15 cellular contexts compared by ENCODE assay signal in the genomic region with DNA sequence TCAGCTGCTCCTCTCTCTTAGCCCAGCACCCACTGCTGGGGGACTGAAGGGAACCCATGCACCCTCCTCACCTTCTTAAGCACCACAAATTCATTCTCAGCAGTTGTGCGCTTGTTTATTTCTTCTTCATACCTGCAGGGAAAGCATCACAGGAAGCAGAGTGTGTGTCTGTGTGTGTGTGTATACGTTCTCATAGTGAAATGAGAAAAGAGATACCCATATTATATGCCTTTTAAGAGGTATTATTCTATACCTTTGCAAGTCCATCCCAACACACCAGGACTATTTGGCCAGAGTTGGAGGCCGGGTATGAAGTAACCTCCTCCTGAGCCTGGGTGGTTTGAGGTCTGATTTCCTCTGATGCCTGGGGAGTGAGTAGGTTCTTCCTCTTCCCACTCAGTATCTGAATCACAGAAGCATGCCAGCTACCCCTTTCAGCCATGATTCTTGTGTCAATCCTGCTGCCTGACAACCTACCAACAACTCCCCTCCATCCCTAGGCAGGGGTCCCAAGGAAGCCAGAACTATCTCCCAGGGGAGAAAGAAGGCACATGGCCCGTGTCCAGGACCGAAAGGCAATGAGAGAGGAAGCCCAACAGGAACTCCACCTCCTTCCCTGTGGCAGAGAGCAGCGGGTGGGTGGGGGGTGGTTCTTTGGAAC. TPM values are rescaled to one million over a fixed set of nuclear protein-coding genes. Genes with fewer than 3 reads are reported as not detected.
DNase-seq lines count a peak whose midpoint lies in the region; ATAC-seq and TF ChIP-seq lines count a peak whose summit lies in the region.
"Had no signal": no experiment of that assay in that cellular context is flagged by ENCODE, and none has a peak within 500 bp of the region (broad histone marks: within the 10 kb centered on the region; RNA-seq: fewer than 3 reads in every experiment).

No MANE protein-coding gene starts in this region.

- peak overlapping the region; percentile 89 to 99 for H3K27ac Mint-ChIP-seq in T-cell

- no peak overlapping the region for H3K27ac ChIP-seq in right atrium auricular region
- peak overlapping the region; percentile 86 for H3K27ac ChIP-seq in thymus (ENCODE audit: low read depth)
- no peak overlapping the region for H3K27ac ChIP-seq in SJCRH30
- H3K27ac ChIP-seq: left ventricle myocardium inferior, spleen had no signal

- ATAC-seq in Right ventricle myocardium inferior = no peak
- ATAC-seq in T-cell (replicated peaks in 1 of 4) = peak; percentile 29 to 42 (median 38)

- DNase-seq in right atrium auricular region (ENCODE audit: low spot score) (peak; percentile 40), Right ventricle myocardium inferior (ENCODE audit: missing footprints) (no peak), T-cell (peak in 9 of 34 experiments; percentile 10 to 58 (median 29)), amniotic epithelial cell (ENCODE audit: low read depth) (peak; percentile 20), NCI-H446 (lab: John Stamatoyannopoulos, UW) (no peak), SJCRH30 (no peak), foreskin fibroblast (no peak)
- DNase-seq: effector CD8-positive, alpha-beta T cell; left ventricle myocardium inferior; NCI-H1092 treated with DMSO at 0.1 percent for 48 hours; NCI-H524; spleen had no signal

- no peaks in the 10 kb centered on the region for H3K9me3 Mint-ChIP-seq in T-cell

- H3K4me1 Mint-ChIP-seq in T-cell = peaks cover 78 to 95% (median 82%) of the 10 kb centered on the region in 3 donors

- WGBS in thymus = 33% methylated on average over 6 of the region's 6 CpGs

- H3K4me3 Mint-ChIP-seq in T-cell = peak overlapping the region; percentile 1 to 67 (median 62)

- H3K9me3 ChIP-seq in right atrium auricular region = no peaks in the 10 kb centered on the region
- H3K9me3 ChIP-seq in thymus (ENCODE audit: control insufficient read depth) = no peaks in the 10 kb centered on the region
- H3K9me3 ChIP-seq in SJCRH30 (replicated peaks) = no peaks in the 10 kb centered on the region
- H3K9me3 ChIP-seq: left ventricle myocardium inferior, spleen had no signal

- CTCF ChIA-PET in T-cell (lab: Charles Lee) = no interaction called here

- no peaks in the 10 kb centered on the region for H3K4me1 ChIP-seq in right atrium auricular region
- H3K4me1 ChIP-seq in thymus (ENCODE audit: control insufficient read depth, insufficient read depth, low read length) = peaks cover 15% of the 10 kb centered on the region
- H3K4me1 ChIP-seq in SJCRH30 = no peaks in the 10 kb centered on the region
- H3K4me1 ChIP-seq: left ventricle myocardium inferior had no signal

- POLR2A ChIA-PET in T-cell (lab: Charles Lee) = interaction anchor here in 1 of 2 donors (0.7 kb wide), 1 partner anchor 14 kb away, joined by 12 read pairs; no protein-coding TSS in a partner anchor

- TF ChIP-seq CTCF in right atrium auricular region (IDR thresholded peaks at IDR 0.05) = no peak
- no peak for TF ChIP-seq CTCF in foreskin fibroblast (IDR thresholded peaks at IDR 0.05; ENCODE audit: low read depth, low read length)

- intact Hi-C loops in Right ventricle myocardium inferior (cut with DNase I) = no loop called here

- peaks cover 4% of the 10 kb centered on the region for H3K36me3 Mint-ChIP-seq in T-cell

- peaks cover 0 to 4% of the 10 kb centered on the region in 2 donors for H3K27me3 Mint-ChIP-seq in T-cell

- H3K4me3 ChIP-seq in right atrium auricular region (no peak overlapping the region), thymus (ENCODE audit: low read length) (no peak overlapping the region), SJCRH30 (no peak overlapping the region), foreskin fibroblast (ENCODE audit: low read depth in 1 of 2, low read length in 2 of 2) (no peak overlapping the region)
- H3K4me3 ChIP-seq: left ventricle myocardium inferior, spleen had no signal

- H3K27me3 ChIP-seq in right atrium auricular region = peaks cover 0 to 5% of the 10 kb centered on the region in 2 donors
- H3K27me3 ChIP-seq in thymus (ENCODE audit: control insufficient read depth, insufficient read depth) = no peaks in the 10 kb centered on the region
- peaks cover 12% of the 10 kb centered on the region; the same call in 1 of the 2 replicates for H3K27me3 ChIP-seq in SJCRH30

- H3K36me3 ChIP-seq in right atrium auricular region = no peaks in the 10 kb centered on the region
- H3K36me3 ChIP-seq in thymus (ENCODE audit: control insufficient read depth, insufficient read depth) = no peaks in the 10 kb centered on the region
- H3K36me3 ChIP-seq in SJCRH30 = no peaks in the 10 kb centered on the region
- H3K36me3 ChIP-seq: left ventricle myocardium inferior, spleen had no signal

RNA-seq across cellular contexts. Expression of a gene that starts 3.0 kb away (rescaled TPM):
- total RNA-seq in right atrium auricular region (not detected), Right ventricle myocardium inferior (not detected), T-cell (10 to 100 TPM in 3 of 5 donors, 1 to 10 TPM in 2; 6.8 to 37.9 (median 21.9) TPM)
- polyA plus RNA-seq in thymus = 1.9 TPM
- total RNA-seq in SJCRH30 (2014; rRNA removed; shearing (Covaris generic)) = not detected in 2 replicates
- total RNA-seq: HT-29, left ventricle myocardium inferior had no signal
- polyA plus RNA-seq: BJ had no signal

RNA-seq across cellular contexts. Expression of a gene that starts 14.1 kb away (rescaled TPM):
- not detected for total RNA-seq in right atrium auricular region
- not detected for total RNA-seq in Right ventricle myocardium inferior
- total RNA-seq in T-cell = 10 to 100 TPM; 10.1 to 52.7 (median 28.7) TPM
- polyA plus RNA-seq in thymus = 12.0 TPM
- not detected in 2 replicates for total RNA-seq in SJCRH30 (2014; rRNA removed; shearing (Covaris generic))
- total RNA-seq: HT-29, left ventricle myocardium inferior had no signal
- polyA plus RNA-seq: BJ had no signal

RNA-seq across cellular contexts. Expression of a gene that starts 36.7 kb away (rescaled TPM):
- total RNA-seq in right atrium auricular region (not detected), Right ventricle myocardium inferior (not detected), T-cell (1 to 10 TPM in 2 of 5 donors, under 1 TPM in 3; 0.13 to 2.6 (median 0.82) TPM)
- 26.4 TPM for polyA plus RNA-seq in thymus
- total RNA-seq in SJCRH30 (2014; rRNA removed; shearing (Covaris generic)) = not detected in 2 replicates
- total RNA-seq: HT-29, left ventricle myocardium inferior had no signal
- polyA plus RNA-seq: BJ had no signal

RNA-seq across cellular contexts. Expression of a gene that starts 41.7 kb away (rescaled TPM):
- total RNA-seq in right atrium auricular region = 1 to 10 TPM in 1 of 2 donors, not detected in 1; 2.9 TPM
- total RNA-seq in Right ventricle myocardium inferior = not detected
- total RNA-seq in T-cell = under 1 TPM in 4 of 5 donors, not detected in 1; 0.20 to 0.79 (median 0.45) TPM
- polyA plus RNA-seq in thymus = 0.34 TPM
- total RNA-seq in SJCRH30 (2014; rRNA removed; shearing (Covaris generic)) = not detected in 2 replicates
- total RNA-seq: HT-29, spleen had no signal
- polyA plus RNA-seq: BJ, spleen had no signal

Comparison
In these comparisons a context has a peak if more than half of its experiments do, and no peak if none do; other contexts are left out.
1. DNase-seq: peak in right atrium auricular region (single experiment) and amniotic epithelial cell (single experiment); none in Right ventricle myocardium inferior (single experiment), NCI-H446 (0 of 2), SJCRH30 (0 of 2) and foreskin fibroblast (0 of 2).
2. RNA of a gene that starts 14.1 kb away (total RNA-seq): 10.1 to 52.7 TPM in T-cell; not detected in Right ventricle myocardium inferior (single experiment), not detected in right atrium auricular region and not detected in SJCRH30; every median in the first group is over 10 times any median in the second.